In the genomic region with DNA sequence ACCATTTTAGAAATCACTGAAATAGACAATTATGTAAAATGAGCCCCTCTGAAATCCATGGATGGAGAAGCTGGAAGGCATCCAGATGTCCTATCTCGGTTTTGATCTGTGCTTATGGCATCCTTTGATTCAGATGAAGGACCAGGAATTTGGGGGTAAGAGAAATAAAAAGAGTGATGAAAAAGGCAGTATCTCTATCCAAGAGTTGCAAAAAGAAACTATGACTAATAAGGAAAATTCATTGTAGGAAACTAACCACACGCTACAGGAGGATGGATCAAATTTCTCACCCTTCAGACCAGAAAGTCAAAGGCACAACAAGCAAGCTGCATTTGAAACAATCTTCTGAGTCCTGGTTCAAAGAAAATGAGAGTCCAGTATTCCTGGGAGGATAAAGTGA, we compare ENCODE assay signal across 12 cellular contexts. TPM values are rescaled to one million over a fixed set of nuclear protein-coding genes. Genes with fewer than 3 reads are reported as not detected.
DNase-seq lines count a peak whose midpoint lies in the region; ATAC-seq, FAIRE-seq and TF ChIP-seq lines count a peak whose summit lies in the region.
"Had no signal": no experiment of that assay in that cellular context is flagged by ENCODE, and none has a peak within 500 bp of the region (broad histone marks: within the 10 kb centered on the region; RNA-seq: fewer than 3 reads in every experiment).

No MANE protein-coding gene starts in this region.

- peak overlapping the region; percentile 53 for H3K27ac Mint-ChIP-seq in chondrocyte (ENCODE audit: unreplicated experiment)
- H3K27ac Mint-ChIP-seq: activated naive CD8-positive, alpha-beta T cell treated with anti-CD3 and anti-CD28 coated beads, Interleukin-2, amount 10 ng/mL, durations not matched to agents 7 days and 5 days had no signal

- no peak overlapping the region for H3K4me3 Mint-ChIP-seq in chondrocyte (ENCODE audit: unreplicated experiment)
- H3K4me3 Mint-ChIP-seq: activated naive CD8-positive, alpha-beta T cell treated with anti-CD3 and anti-CD28 coated beads, Interleukin-2, amount 10 ng/mL, durations not matched to agents 7 days and 5 days had no signal

- H3K36me3 Mint-ChIP-seq in chondrocyte (ENCODE audit: low read depth): no peaks in the 10 kb centered on the region
- H3K36me3 Mint-ChIP-seq: activated naive CD8-positive, alpha-beta T cell treated with anti-CD3 and anti-CD28 coated beads, Interleukin-2, amount 10 ng/mL, durations not matched to agents 7 days and 5 days had no signal

- no peak for FAIRE-seq in HTR-8/SVneo (lab: Jason Lieb, UNC)

- no peak for TF ChIP-seq CTCF in chondrocyte (IDR thresholded peaks at IDR 0.05)

- ATAC-seq in HG02884 (IDR thresholded peaks at IDR 0.05; ENCODE audit: unreplicated experiment): no peak

- DNase-seq in COLO829 (ENCODE audit: low spot score) (peak; percentile 19), HTR-8/SVneo (ENCODE audit: insufficient read length, low spot score) (peak; percentile 49), chondrocyte (ENCODE audit: low spot score) (no peak), myocyte (ENCODE audit: low read depth) (peak; percentile 52), NOMO-1 treated with dmso at 0.1 percent for 144 hours (lab: John Stamatoyannopoulos, UW; ENCODE audit: unreplicated experiment) (no peak), NCI-H345 (lab: John Stamatoyannopoulos, UW) (no peak)
- no peak for DNase-seq in activated T-cell treated with anti-CD3 and anti-CD28 coated beads, Interleukin-2, amount 50 U/mL, for 1 hour
- DNase-seq: activated naive CD8-positive, alpha-beta T cell treated with anti-CD3 and anti-CD28 coated beads, Interleukin-2, amount 10 ng/mL, durations not matched to agents 7 days and 5 days; effector memory CD4-positive, alpha-beta T cell; NCI-H1092 treated with DMSO at 0.1 percent for 48 hours; retina had no signal

- H3K4me1 Mint-ChIP-seq in chondrocyte (ENCODE audit: low read depth): peaks cover 16% of the 10 kb centered on the region

- no peaks in the 10 kb centered on the region for H3K9me3 Mint-ChIP-seq in chondrocyte (ENCODE audit: low read depth)

- no peaks in the 10 kb centered on the region for H3K27me3 Mint-ChIP-seq in chondrocyte (ENCODE audit: low read depth)
- H3K27me3 Mint-ChIP-seq: activated naive CD8-positive, alpha-beta T cell treated with anti-CD3 and anti-CD28 coated beads, Interleukin-2, amount 10 ng/mL, durations not matched to agents 7 days and 5 days had no signal

RNA-seq across cellular contexts. Expression of a gene that starts 34.8 kb away (rescaled TPM):
- total RNA-seq in chondrocyte: 0.99 to 3.0 TPM (median 2.5 TPM) in 3 replicates
- 5.3 and 5.9 TPM in 2 replicates for total RNA-seq in myocyte
- 2.0 TPM for polyA plus RNA-seq in myocyte (2012)

Comparison
In these comparisons a context has a peak if more than half of its experiments do, and no peak if none do; other contexts are left out.
1. DNase-seq: peak in COLO829 (single experiment), HTR-8/SVneo (single experiment) and myocyte (single experiment); none in chondrocyte (single experiment), activated T-cell treated with anti-CD3 and anti-CD28 coated beads, Interleukin-2, amount 50 U/mL, for 1 hour (single experiment), NOMO-1 treated with dmso at 0.1 percent for 144 hours (single experiment) and NCI-H345 (single experiment).